Comparison of ENCODE assay signal across 9 cellular contexts in genomic region chr1:233543338-233544255, GRCh38.
DNase-seq lines count a peak whose midpoint lies in the region; ATAC-seq, FAIRE-seq and TF ChIP-seq lines count a peak whose summit lies in the region.
"Had no signal": no experiment of that assay in that cellular context is flagged by ENCODE, and none has a peak within 500 bp of the region (broad histone marks: within the 10 kb centered on the region; RNA-seq: fewer than 3 reads in every experiment).

No MANE protein-coding gene starts in this region.

- TF ChIP-seq CTCF in adrenal gland (IDR thresholded peaks at IDR 0.05) = no peak
- no peak for TF ChIP-seq CTCF in GM23338 (conservative IDR thresholded peaks at IDR 0.05; ENCODE audit: low read depth in 2 of 2)
- TF ChIP-seq CTCF in CD14-positive monocyte (IDR thresholded peaks at IDR 0.05) = no peak

- 33 to 45% (median 37%) methylated on average over 8 of the region's 8 CpGs for WGBS in adrenal gland, 4 donors

- intact Hi-C loops in adrenal gland (cut with DNase I) (no loop called here), CD14-positive monocyte (cut with micrococcal nuclease) (no loop called here)

- no peak overlapping the region for H3K4me3 Mint-ChIP-seq in GM23338
- H3K4me3 Mint-ChIP-seq in CD14-positive monocyte = no peak overlapping the region

- H3K4me1 Mint-ChIP-seq in GM23338 (no peaks in the 10 kb centered on the region), CD14-positive monocyte (no peaks in the 10 kb centered on the region)

- no peaks in the 10 kb centered on the region for H3K9me3 ChIP-seq in adrenal gland (replicated peaks in 1 of 3)

- DNase-seq in 8988T (peak; percentile 51), H54 (ENCODE audit: insufficient read length, low spot score) (peak; percentile 78), adrenal gland (peak; percentile 75 to 91 (median 88)), islet precursor cell (peak; percentile 97), GM23338 (ENCODE audit: low spot score) (no peak), CD14-positive monocyte (ENCODE audit: low spot score) (no peak)
- no peak for DNase-seq in activated CD4-positive, CD25-positive, alpha-beta regulatory T cell treated with anti-CD3 and anti-CD28 coated beads, Interleukin-2, amount 50 U/mL, for 72 hours
- DNase-seq: NCI-H1105 had no signal

- peaks cover 5% of the 10 kb centered on the region for H3K27me3 Mint-ChIP-seq in GM23338 (ENCODE audit: insufficient read depth, low read depth, poor library complexity)
- H3K27me3 Mint-ChIP-seq in CD14-positive monocyte (ENCODE audit: low read depth in 3 of 3) = peaks cover 1 to 4% (median 2%) of the 10 kb centered on the region in 3 donors

- peak; percentile 96 for FAIRE-seq in H54 (lab: Jason Lieb, UNC)

- H3K27ac Mint-ChIP-seq in GM23338 = no peak overlapping the region
- no peak overlapping the region for H3K27ac Mint-ChIP-seq in CD14-positive monocyte

- H3K4me1 ChIP-seq in adrenal gland (replicated peaks in 1 of 2) (no peaks in the 10 kb centered on the region), GM23338 (ENCODE audit: insufficient read depth) (no peaks in the 10 kb centered on the region)

- TF ChIP-seq POLR2A in H54 (IDR thresholded peaks at IDR 0.05; ENCODE audit: low read depth, low read length) (no peak), adrenal gland (IDR thresholded peaks at IDR 0.05) (no peak)

- no peaks in the 10 kb centered on the region for H4K20me1 ChIP-seq in GM23338 (replicated peaks; ENCODE audit: insufficient read depth)

- H3K27ac ChIP-seq in adrenal gland (peak overlapping the region in 3 of 5 donors; percentile 28 to 73 (median 45)), GM23338 (ENCODE audit: low read depth) (no peak overlapping the region)

- H3K36me3 Mint-ChIP-seq in GM23338 (ENCODE audit: low read depth) (no peaks in the 10 kb centered on the region), CD14-positive monocyte (no peaks in the 10 kb centered on the region)

- H3K27me3 ChIP-seq in adrenal gland = no peaks in the 10 kb centered on the region
- H3K27me3 ChIP-seq in GM23338 (ENCODE audit: insufficient read depth) = no peaks in the 10 kb centered on the region

- H3K4me2 ChIP-seq in GM23338 = no peak overlapping the region

- 0 out of 2 replicates have a peak, but pooled peaks cover 7% of the 10 kb centered on the region for H3K9me2 ChIP-seq in GM23338 (ENCODE audit: insufficient read depth)

- H3K36me3 ChIP-seq in adrenal gland (replicated peaks in 1 of 2) (no peaks in the 10 kb centered on the region), GM23338 (ENCODE audit: insufficient read depth) (no peaks in the 10 kb centered on the region)

- H3K4me3 ChIP-seq in adrenal gland (no peak overlapping the region), GM23338 (no peak overlapping the region)

- ATAC-seq in GM21515 (IDR thresholded peaks at IDR 0.05; ENCODE audit: unreplicated experiment) = no peak
- no peak for ATAC-seq in GM23338

- no peaks in the 10 kb centered on the region for H3F3A ChIP-seq in GM23338 (replicated peaks; ENCODE audit: low read depth)

- H3K9me3 Mint-ChIP-seq in GM23338 (peaks cover 14% of the 10 kb centered on the region; the same call in 2 of the 3 replicates), CD14-positive monocyte (peaks cover 0 to 7% (median 2%) of the 10 kb centered on the region in 7 donors)

- H2AFZ ChIP-seq in GM23338 = no peak overlapping the region

- no peaks in the 10 kb centered on the region for H3K79me2 ChIP-seq in GM23338 (replicated peaks; ENCODE audit: insufficient read depth)

TF ChIP-seq in GM23338, 12 proteins besides CTCF, POLR2A, EP300 and RAD21:
- TF ChIP-seq ZNF331 (CRISPR knock-in tag; IDR thresholded peaks at IDR 0.05; ENCODE audit: low read depth) = no peak
- TF ChIP-seq NANOG (IDR thresholded peaks at IDR 0.05; ENCODE audit: borderline replicate concordance) = no peak
- no peak for TF ChIP-seq JUNB (IDR thresholded peaks at IDR 0.05; ENCODE audit: unreplicated experiment)
- no peak for TF ChIP-seq STAT1 (IDR thresholded peaks at IDR 0.05; ENCODE audit: unreplicated experiment)
- no peak for TF ChIP-seq ZNF114 (CRISPR knock-in tag; IDR thresholded peaks at IDR 0.05)
- no peak for TF ChIP-seq EZH2 (IDR thresholded peaks at IDR 0.05; ENCODE audit: low read depth, unreplicated experiment)
- TF ChIP-seq, protein P1, sequence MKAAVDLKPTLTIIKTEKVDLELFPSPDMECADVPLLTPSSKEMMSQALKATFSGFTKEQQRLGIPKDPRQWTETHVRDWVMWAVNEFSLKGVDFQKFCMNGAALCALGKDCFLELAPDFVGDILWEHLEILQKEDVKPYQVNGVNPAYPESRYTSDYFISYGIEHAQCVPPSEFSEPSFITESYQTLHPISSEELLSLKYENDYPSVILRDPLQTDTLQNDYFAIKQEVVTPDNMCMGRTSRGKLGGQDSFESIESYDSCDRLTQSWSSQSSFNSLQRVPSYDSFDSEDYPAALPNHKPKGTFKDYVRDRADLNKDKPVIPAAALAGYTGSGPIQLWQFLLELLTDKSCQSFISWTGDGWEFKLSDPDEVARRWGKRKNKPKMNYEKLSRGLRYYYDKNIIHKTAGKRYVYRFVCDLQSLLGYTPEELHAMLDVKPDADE (IDR thresholded peaks at IDR 0.05) = no peak
- TF ChIP-seq, protein P2, sequence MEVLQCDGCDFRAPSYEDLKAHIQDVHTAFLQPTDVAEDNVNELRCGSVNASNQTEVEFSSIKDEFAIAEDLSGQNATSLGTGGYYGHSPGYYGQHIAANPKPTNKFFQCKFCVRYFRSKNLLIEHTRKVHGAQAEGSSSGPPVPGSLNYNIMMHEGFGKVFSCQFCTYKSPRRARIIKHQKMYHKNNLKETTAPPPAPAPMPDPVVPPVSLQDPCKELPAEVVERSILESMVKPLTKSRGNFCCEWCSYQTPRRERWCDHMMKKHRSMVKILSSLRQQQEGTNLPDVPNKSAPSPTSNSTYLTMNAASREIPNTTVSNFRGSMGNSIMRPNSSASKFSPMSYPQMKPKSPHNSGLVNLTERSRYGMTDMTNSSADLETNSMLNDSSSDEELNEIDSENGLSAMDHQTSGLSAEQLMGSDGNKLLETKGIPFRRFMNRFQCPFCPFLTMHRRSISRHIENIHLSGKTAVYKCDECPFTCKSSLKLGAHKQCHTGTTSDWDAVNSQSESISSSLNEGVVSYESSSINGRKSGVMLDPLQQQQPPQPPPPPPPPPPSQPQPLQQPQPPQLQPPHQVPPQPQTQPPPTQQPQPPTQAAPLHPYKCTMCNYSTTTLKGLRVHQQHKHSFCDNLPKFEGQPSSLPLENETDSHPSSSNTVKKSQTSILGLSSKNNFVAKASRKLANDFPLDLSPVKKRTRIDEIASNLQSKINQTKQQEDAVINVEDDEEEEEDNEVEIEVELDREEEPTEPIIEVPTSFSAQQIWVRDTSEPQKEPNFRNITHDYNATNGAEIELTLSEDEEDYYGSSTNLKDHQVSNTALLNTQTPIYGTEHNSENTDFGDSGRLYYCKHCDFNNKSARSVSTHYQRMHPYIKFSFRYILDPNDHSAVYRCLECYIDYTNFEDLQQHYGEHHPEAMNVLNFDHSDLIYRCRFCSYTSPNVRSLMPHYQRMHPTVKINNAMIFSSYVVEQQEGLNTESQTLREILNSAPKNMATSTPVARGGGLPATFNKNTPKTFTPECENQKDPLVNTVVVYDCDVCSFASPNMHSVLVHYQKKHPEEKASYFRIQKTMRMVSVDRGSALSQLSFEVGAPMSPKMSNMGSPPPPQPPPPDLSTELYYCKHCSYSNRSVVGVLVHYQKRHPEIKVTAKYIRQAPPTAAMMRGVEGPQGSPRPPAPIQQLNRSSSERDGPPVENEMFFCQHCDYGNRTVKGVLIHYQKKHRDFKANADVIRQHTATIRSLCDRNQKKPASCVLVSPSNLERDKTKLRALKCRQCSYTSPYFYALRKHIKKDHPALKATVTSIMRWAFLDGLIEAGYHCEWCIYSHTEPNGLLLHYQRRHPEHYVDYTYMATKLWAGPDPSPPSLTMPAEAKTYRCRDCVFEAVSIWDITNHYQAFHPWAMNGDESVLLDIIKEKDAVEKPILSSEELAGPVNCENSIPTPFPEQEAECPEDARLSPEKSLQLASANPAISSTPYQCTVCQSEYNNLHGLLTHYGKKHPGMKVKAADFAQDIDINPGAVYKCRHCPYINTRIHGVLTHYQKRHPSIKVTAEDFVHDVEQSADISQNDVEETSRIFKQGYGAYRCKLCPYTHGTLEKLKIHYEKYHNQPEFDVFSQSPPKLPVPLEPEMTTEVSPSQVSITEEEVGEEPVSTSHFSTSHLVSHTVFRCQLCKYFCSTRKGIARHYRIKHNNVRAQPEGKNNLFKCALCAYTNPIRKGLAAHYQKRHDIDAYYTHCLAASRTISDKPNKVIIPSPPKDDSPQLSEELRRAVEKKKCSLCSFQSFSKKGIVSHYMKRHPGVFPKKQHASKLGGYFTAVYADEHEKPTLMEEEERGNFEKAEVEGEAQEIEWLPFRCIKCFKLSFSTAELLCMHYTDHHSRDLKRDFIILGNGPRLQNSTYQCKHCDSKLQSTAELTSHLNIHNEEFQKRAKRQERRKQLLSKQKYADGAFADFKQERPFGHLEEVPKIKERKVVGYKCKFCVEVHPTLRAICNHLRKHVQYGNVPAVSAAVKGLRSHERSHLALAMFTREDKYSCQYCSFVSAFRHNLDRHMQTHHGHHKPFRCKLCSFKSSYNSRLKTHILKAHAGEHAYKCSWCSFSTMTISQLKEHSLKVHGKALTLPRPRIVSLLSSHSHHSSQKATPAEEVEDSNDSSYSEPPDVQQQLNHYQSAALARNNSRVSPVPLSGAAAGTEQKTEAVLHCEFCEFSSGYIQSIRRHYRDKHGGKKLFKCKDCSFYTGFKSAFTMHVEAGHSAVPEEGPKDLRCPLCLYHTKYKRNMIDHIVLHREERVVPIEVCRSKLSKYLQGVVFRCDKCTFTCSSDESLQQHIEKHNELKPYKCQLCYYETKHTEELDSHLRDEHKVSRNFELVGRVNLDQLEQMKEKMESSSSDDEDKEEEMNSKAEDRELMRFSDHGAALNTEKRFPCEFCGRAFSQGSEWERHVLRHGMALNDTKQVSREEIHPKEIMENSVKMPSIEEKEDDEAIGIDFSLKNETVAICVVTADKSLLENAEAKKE (CRISPR knock-in tag; IDR thresholded peaks at IDR 0.05) = no peak
- no peak for TF ChIP-seq EZH2phosphoT487 (IDR thresholded peaks at IDR 0.05; ENCODE audit: unreplicated experiment)

Comparison
In these comparisons a context has a peak if more than half of its experiments do, and no peak if none do; other contexts are left out.
1. DNase-seq: peak in 8988T (single experiment), H54 (single experiment), adrenal gland (7 of 7) and islet precursor cell (single experiment); none in GM23338 (single experiment), CD14-positive monocyte (single experiment) and activated CD4-positive, CD25-positive, alpha-beta regulatory T cell treated with anti-CD3 and anti-CD28 coated beads, Interleukin-2, amount 50 U/mL, for 72 hours (single experiment).